Comparison of ENCODE assay signal across 1 cellular context in the genomic region with DNA sequence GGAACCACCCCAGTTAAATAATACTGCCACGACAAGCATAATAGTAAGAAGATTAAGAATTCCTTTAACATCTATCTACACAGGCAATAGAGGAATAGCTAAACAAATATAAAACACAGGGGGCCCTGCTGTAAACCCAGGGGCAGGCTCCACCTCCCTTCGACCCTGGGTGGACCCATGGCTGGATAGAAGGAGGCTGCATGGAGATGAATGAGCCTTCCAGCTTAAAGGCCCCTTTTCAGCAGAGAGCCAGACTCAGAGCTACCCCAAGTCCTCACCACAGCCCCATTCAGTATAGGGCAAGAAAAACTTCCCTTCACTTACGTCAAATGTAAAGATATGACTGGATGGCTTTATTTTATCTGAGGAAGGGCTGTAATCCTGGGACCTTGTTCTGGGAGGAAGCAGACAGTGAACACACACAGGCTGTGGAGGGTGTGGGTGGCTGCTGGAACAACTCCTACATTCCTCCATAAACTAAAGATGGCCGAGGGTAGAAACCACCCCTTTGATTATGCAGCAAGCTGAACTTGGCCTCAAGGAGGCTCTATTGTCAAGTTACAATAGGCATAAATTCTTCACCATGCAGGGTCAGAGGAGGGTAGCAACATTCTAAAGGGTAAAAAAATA.
TF ChIP-seq lines count a peak whose summit lies in the region.

No MANE protein-coding gene starts in this region.

TF ChIP-seq in HEK293, 187 proteins besides CTCF, POLR2A, EP300 and RAD21 (continued from another document):
- TF ChIP-seq, protein P1, sequence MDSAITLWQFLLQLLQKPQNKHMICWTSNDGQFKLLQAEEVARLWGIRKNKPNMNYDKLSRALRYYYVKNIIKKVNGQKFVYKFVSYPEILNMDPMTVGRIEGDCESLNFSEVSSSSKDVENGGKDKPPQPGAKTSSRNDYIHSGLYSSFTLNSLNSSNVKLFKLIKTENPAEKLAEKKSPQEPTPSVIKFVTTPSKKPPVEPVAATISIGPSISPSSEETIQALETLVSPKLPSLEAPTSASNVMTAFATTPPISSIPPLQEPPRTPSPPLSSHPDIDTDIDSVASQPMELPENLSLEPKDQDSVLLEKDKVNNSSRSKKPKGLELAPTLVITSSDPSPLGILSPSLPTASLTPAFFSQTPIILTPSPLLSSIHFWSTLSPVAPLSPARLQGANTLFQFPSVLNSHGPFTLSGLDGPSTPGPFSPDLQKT (IDR thresholded peaks at IDR 0.05; ENCODE audit: borderline replicate concordance, low read depth, low read length), result no peak
- TF ChIP-seq ZFHX2 (tag by site-specific recombination; conservative IDR thresholded peaks at IDR 0.05), result peak; percentile 77
- TF ChIP-seq ZFP3 (tag by site-specific recombination; IDR thresholded peaks at IDR 0.05; ENCODE audit: low read depth), result peak; percentile 18; the same call in 1 of the 2 replicates
- TF ChIP-seq ZNF24 (tag by site-specific recombination; IDR thresholded peaks at IDR 0.05), result no peak
- peak; percentile 78 for TF ChIP-seq EGR2 (tag by site-specific recombination; IDR thresholded peaks at IDR 0.05; ENCODE audit: low read depth)
- no peak for TF ChIP-seq ZBTB48 (tag by site-specific recombination; IDR thresholded peaks at IDR 0.05)
- TF ChIP-seq, protein P2, sequence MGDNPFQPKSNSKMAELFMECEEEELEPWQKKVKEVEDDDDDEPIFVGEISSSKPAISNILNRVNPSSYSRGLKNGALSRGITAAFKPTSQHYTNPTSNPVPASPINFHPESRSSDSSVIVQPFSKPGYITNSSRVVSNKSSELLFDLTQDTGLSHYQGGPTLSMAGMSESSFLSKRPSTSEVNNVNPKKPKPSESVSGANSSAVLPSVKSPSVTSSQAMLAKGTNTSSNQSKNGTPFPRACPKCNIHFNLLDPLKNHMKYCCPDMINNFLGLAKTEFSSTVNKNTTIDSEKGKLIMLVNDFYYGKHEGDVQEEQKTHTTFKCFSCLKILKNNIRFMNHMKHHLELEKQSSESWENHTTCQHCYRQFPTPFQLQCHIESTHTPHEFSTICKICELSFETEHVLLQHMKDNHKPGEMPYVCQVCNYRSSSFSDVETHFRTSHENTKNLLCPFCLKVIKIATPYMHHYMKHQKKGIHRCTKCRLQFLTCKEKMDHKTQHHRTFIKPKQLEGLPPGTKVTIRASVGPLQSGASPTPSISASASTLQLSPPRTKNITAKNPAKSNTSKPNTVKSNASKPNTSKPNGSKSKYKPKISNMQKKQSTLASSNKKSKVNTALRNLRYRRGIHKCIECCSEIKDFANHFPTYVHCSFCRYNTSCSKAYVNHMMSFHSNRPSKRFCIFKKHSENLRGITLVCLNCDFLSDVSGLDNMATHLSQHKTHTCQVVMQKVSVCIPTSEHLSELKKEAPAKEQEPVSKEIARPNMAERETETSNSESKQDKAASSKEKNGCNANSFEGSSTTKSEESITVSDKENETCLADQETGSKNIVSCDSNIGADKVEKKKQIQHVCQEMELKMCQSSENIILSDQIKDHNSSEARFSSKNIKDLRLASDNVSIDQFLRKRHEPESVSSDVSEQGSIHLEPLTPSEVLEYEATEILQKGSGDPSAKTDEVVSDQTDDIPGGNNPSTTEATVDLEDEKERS (tag by site-specific recombination; IDR thresholded peaks at IDR 0.05), result no peak
- TF ChIP-seq ZBTB7A (tag by site-specific recombination; IDR thresholded peaks at IDR 0.05; ENCODE audit: low read depth), result no peak
- no peak for TF ChIP-seq ZBTB8A (tag by site-specific recombination; IDR thresholded peaks at IDR 0.05)
- peak; percentile 59 for TF ChIP-seq ZNF341 (tag by site-specific recombination; IDR thresholded peaks at IDR 0.05; ENCODE audit: low read depth)
- no peak for TF ChIP-seq ZSCAN30 (tag by site-specific recombination; IDR thresholded peaks at IDR 0.05)
- TF ChIP-seq MYNN (tag by site-specific recombination; IDR thresholded peaks at IDR 0.05; ENCODE audit: borderline replicate concordance), result no peak
- TF ChIP-seq ZNF621 (tag by site-specific recombination; IDR thresholded peaks at IDR 0.05), result no peak
- no peak for TF ChIP-seq KLF1 (tag by site-specific recombination; IDR thresholded peaks at IDR 0.05)
- no peak; the same call in 1 of the 2 replicates for TF ChIP-seq ZNF335 (tag by site-specific recombination; conservative IDR thresholded peaks at IDR 0.05)
- TF ChIP-seq ZNF48 (tag by site-specific recombination; IDR thresholded peaks at IDR 0.05), result no peak
- 0 out of 2 replicates have a peak, but pooled peaks have one; percentile 26 for TF ChIP-seq YY1 (tag by site-specific recombination; IDR thresholded peaks at IDR 0.05)
TF ChIP-seq in HEK293: peak in this region for 5.
